8 cellular contexts compared by ENCODE assay signal in genomic region chr11:119421351-119421750, GRCh38. TPM values are rescaled to one million over a fixed set of nuclear protein-coding genes. Genes with fewer than 3 reads are reported as not detected.
DNase-seq lines count a peak whose midpoint lies in the region; ATAC-seq and TF ChIP-seq lines count a peak whose summit lies in the region.

No MANE protein-coding gene starts in this region.

- WGBS in trophoblast cell (ENCODE audit: extremely low coverage, insufficient coverage, insufficient read length) = no CpG with 5 or more reads among the region's 8 CpGs

- H3K9me2 ChIP-seq in DOHH2 (replicated peaks; ENCODE audit: control insufficient read depth, low read length) = no peaks in the 10 kb centered on the region

- H3K27ac ChIP-seq in DOHH2 (ENCODE audit: low read depth, low read length) = no peak overlapping the region
- no peak overlapping the region for H3K27ac ChIP-seq in SJSA1
- no peak overlapping the region for H3K27ac ChIP-seq in trophoblast cell (ENCODE audit: low read depth, low read length)

- no peak overlapping the region for H2AK5ac ChIP-seq in trophoblast cell (ENCODE audit: low read length)

- DNase-seq in SJSA1 (ENCODE audit: low read depth in 1 of 2, low spot score in 2 of 2) (no peak), fibroblast of pulmonary artery (ENCODE audit: low read depth) (no peak), trophoblast cell (no peak), NCI-H526 treated with DMSO at 0.1 percent for 48 hours (lab: John Stamatoyannopoulos, UW) (no peak), NCI-H2196 (lab: John Stamatoyannopoulos, UW; ENCODE audit: unreplicated experiment) (no peak)

- no peak overlapping the region for H4K12ac ChIP-seq in trophoblast cell (ENCODE audit: low read depth, low read length)

- H4K8ac ChIP-seq in trophoblast cell (ENCODE audit: low read depth, low read length) = no peak overlapping the region

- H3K4me3 ChIP-seq in DOHH2 (ENCODE audit: low read length) (no peak overlapping the region), SJSA1 (peak overlapping the region; percentile 39), fibroblast of pulmonary artery (replicated peaks; ENCODE audit: low read depth, low read length) (peak overlapping the region; percentile 60), trophoblast cell (ENCODE audit: low read depth, low read length) (no peak overlapping the region)

- H2BK5ac ChIP-seq in trophoblast cell (ENCODE audit: low read depth, low read length, poor library complexity) = no peak overlapping the region

- H2BK12ac ChIP-seq in trophoblast cell (ENCODE audit: low read length) = no peak overlapping the region

- no peak overlapping the region for H3K18ac ChIP-seq in trophoblast cell (ENCODE audit: low read length)

- no peaks in the 10 kb centered on the region for H3K79me2 ChIP-seq in DOHH2 (ENCODE audit: control insufficient read depth, low read length)
- no peaks in the 10 kb centered on the region for H3K79me2 ChIP-seq in trophoblast cell (ENCODE audit: control insufficient read depth, insufficient read depth, low read length, poor library complexity)

- no peaks in the 10 kb centered on the region for H4K20me1 ChIP-seq in DOHH2 (ENCODE audit: control insufficient read depth, insufficient read depth, low read depth, low read length)

- TF ChIP-seq CTCF in DOHH2 (IDR thresholded peaks at IDR 0.05; ENCODE audit: low read depth, low read length, poor library complexity, severe bottlenecking) (no peak), fibroblast of pulmonary artery (IDR thresholded peaks at IDR 0.05; ENCODE audit: low read length, missing control alignments) (no peak)

- H3K36me3 ChIP-seq in DOHH2 (ENCODE audit: control insufficient read depth, low read length) (no peaks in the 10 kb centered on the region), SJSA1 (no peaks in the 10 kb centered on the region), trophoblast cell (ENCODE audit: control insufficient read depth in 1 of 2, insufficient read depth in 2 of 2, low read length in 2 of 2) (peaks cover 18 to 19% of the 10 kb centered on the region in 2 experiments)

- no peaks in the 10 kb centered on the region for H3F3A ChIP-seq in DOHH2 (ENCODE audit: control insufficient read depth, insufficient read depth)

- peaks cover 19% of the 10 kb centered on the region for H3K27me3 ChIP-seq in DOHH2 (ENCODE audit: control insufficient read depth, low read length)
- no peaks in the 10 kb centered on the region for H3K27me3 ChIP-seq in SJSA1 (replicated peaks)
- H3K27me3 ChIP-seq in trophoblast cell (ENCODE audit: insufficient read depth, low read length) = no peaks in the 10 kb centered on the region

- peak overlapping the region; percentile 25 for H3K4me2 ChIP-seq in DOHH2 (ENCODE audit: low read length)
- peak overlapping the region; percentile 78 for H3K4me2 ChIP-seq in trophoblast cell (ENCODE audit: low read length)

- no peak overlapping the region for H3K14ac ChIP-seq in trophoblast cell (ENCODE audit: low read length)

- no peak overlapping the region for H3K4ac ChIP-seq in trophoblast cell (ENCODE audit: low read depth, low read length)

- H3K9me3 ChIP-seq in DOHH2 (ENCODE audit: control insufficient read depth, insufficient read depth, low read length) (no peaks in the 10 kb centered on the region), SJSA1 (replicated peaks) (no peaks in the 10 kb centered on the region), trophoblast cell (ENCODE audit: insufficient read depth, low read depth, low read length) (no peaks in the 10 kb centered on the region)

- no peak overlapping the region for H2AFZ ChIP-seq in trophoblast cell (ENCODE audit: insufficient read depth, low read length, poor library complexity)

- H3K4me1 ChIP-seq in DOHH2 (ENCODE audit: control insufficient read depth, low read length) (peaks cover 26% of the 10 kb centered on the region), SJSA1 (replicated peaks) (peaks cover 30% of the 10 kb centered on the region), trophoblast cell (ENCODE audit: control insufficient read depth in 1 of 2, insufficient read depth in 2 of 2, low read length in 2 of 2) (peaks cover 40 to 58% of the 10 kb centered on the region in 2 experiments)

- H3K79me1 ChIP-seq in trophoblast cell (ENCODE audit: low read length) = peaks cover 23% of the 10 kb centered on the region

- H3K23ac ChIP-seq in trophoblast cell (ENCODE audit: low read length) = no peak overlapping the region

- H2BK120ac ChIP-seq in trophoblast cell (ENCODE audit: insufficient read depth, low read length, poor library complexity) = no peak overlapping the region

- H3K9ac ChIP-seq in trophoblast cell (ENCODE audit: low read length) = no peak overlapping the region

- no peak overlapping the region for H4K91ac ChIP-seq in trophoblast cell (ENCODE audit: low read depth, low read length)

- no peak for ATAC-seq in HG03457 (IDR thresholded peaks at IDR 0.05; ENCODE audit: unreplicated experiment)
- no peak for ATAC-seq in GM21825 (IDR thresholded peaks at IDR 0.05; ENCODE audit: unreplicated experiment)

RNA-seq across cellular contexts. Expression of gene THY1, which starts 1.6 kb away (rescaled TPM):
- total RNA-seq in SJSA1 (2014; rRNA removed; shearing (Covaris generic)) = 7.4 and 51.6 TPM in 2 replicates
- polyA plus RNA-seq in trophoblast cell (2013) = 84.4 and 93.9 TPM in 2 replicates

RNA-seq across cellular contexts. Expression of gene USP2, which starts 39.9 kb away (rescaled TPM):
- 0.21 TPM in 1 of 2 replicates, not detected in the other for total RNA-seq in SJSA1 (2014; rRNA removed; shearing (Covaris generic))
- polyA plus RNA-seq in trophoblast cell (2013) = 3.2 and 3.3 TPM in 2 replicates

Comparison
In these comparisons a context has a peak if more than half of its experiments do, and no peak if none do; other contexts are left out.
1. H3K4me3 ChIP-seq: peak in SJSA1 (single experiment) and fibroblast of pulmonary artery (single experiment); none in DOHH2 (single experiment) and trophoblast cell (single experiment).